8 cellular contexts compared by ENCODE assay signal in genomic region chr6:2972219-2972487, GRCh38. TPM values are rescaled to one million over a fixed set of nuclear protein-coding genes. Genes with fewer than 3 reads are reported as not detected.
A peak's percentile ranks its signal among the peaks of the same experiment; 100 is the strongest.
DNase-seq lines count a peak whose midpoint lies in the region; ATAC-seq and TF ChIP-seq lines count a peak whose summit lies in the region.
"Not testable (repeated sequence)": the region's sequence is repeated elsewhere in the genome, so short reads cannot be mapped to it uniquely, and the experiment has no call there.

No MANE protein-coding gene starts in this region.

- ATAC-seq in CD4-positive, alpha-beta T cell (ENCODE audit: poor library complexity); Panc1: not testable (repeated sequence)

- H3K9ac ChIP-seq in rectal smooth muscle tissue (ENCODE audit: low read length), result peak overlapping the region; percentile 32

- intact Hi-C loops in CD4-positive, alpha-beta T cell (cut with DNase I, micrococcal nuclease), result loop anchor here in 1 of 2 experiments (2.0 kb wide), 1 partner anchor 17 kb away; no protein-coding TSS in a partner anchor
- intact Hi-C loops in Panc1 (cut with micrococcal nuclease; ENCODE audit: unreplicated experiment); activated T-helper 1 cell treated with anti-CD3 and anti-CD28 coated beads, Interleukin-12 subunit alpha, Interleukin-12 subunit beta, Interleukin-2, Interleukin-4 antibody, amounts not matched to agents 30 ng/mL and 10 ng/mL and 1 ng/mL, durations not matched to agents 14 hours and 24 hours and 36 hours (cut with micrococcal nuclease): not testable (repeated sequence)

- TF ChIP-seq CTCF in CD4-positive, alpha-beta T cell (IDR thresholded peaks at IDR 0.05); Panc1 (IDR thresholded peaks at IDR 0.05); fibroblast of the aortic adventitia (IDR thresholded peaks at IDR 0.05; ENCODE audit: insufficient read depth, low read length); mesothelial cell of epicardium (IDR thresholded peaks at IDR 0.05; ENCODE audit: unreplicated experiment); tibial nerve (IDR thresholded peaks at IDR 0.05): not testable (repeated sequence)

- not testable (repeated sequence) for H3K36me3 ChIP-seq in Panc1 (ENCODE audit: control insufficient read depth, insufficient read depth, low read length); rectal smooth muscle tissue (ENCODE audit: control insufficient read depth, insufficient read depth, low read length); tibial nerve

- H3K4me1 ChIP-seq in Panc1 (ENCODE audit: control insufficient read depth, insufficient read depth, low read length) (peaks cover 11% of the 10 kb centered on the region), tibial nerve (peaks cover 0 to 34% (median 9%) of the 10 kb centered on the region in 4 donors)
- H3K4me1 ChIP-seq in rectal smooth muscle tissue (ENCODE audit: control insufficient read depth, insufficient read depth, low read length), result not testable (repeated sequence)

- H3K27ac Mint-ChIP-seq in CD4-positive, alpha-beta T cell, result peak overlapping the region; percentile 78
- H3K27ac Mint-ChIP-seq in activated T-helper 1 cell treated with anti-CD3 and anti-CD28 coated beads, Interleukin-12 subunit alpha, Interleukin-12 subunit beta, Interleukin-2, Interleukin-4 antibody, amounts not matched to agents 30 ng/mL and 10 ng/mL and 1 ng/mL, durations not matched to agents 14 hours and 24 hours and 36 hours, result peak overlapping the region; percentile 31
- peak overlapping the region; percentile 92 for H3K27ac Mint-ChIP-seq in mesothelial cell of epicardium

- in situ Hi-C loops in Panc1 (cut with HindIII; ENCODE audit: low pct_unique_long_range_greater_than_20kb, low sequenced_read_pairs), result not testable (repeated sequence)

- POLR2A ChIA-PET in CD4-positive, alpha-beta T cell (lab: Charles Lee), result interaction anchor here (0.8 to 1.6 kb wide), 6 partner anchors 17 to 94 kb away, joined by 3 to 30 read pairs (median 5); no protein-coding TSS in a partner anchor
- POLR2A ChIA-PET in Panc1 (lab: Charles Lee), result interaction anchor here (0.6 to 1.2 kb wide), 2 partner anchors 18 to 95 kb away, joined by 3 to 6 read pairs; no protein-coding TSS in a partner anchor

- not testable (repeated sequence) for TF ChIP-seq POLR2A in tibial nerve (IDR thresholded peaks at IDR 0.05)

- H3K9me3 ChIP-seq in CD4-positive, alpha-beta T cell (ENCODE audit: control insufficient read depth, low read length); Panc1 (ENCODE audit: control insufficient read depth, insufficient read depth, low read depth, low read length); tibial nerve: not testable (repeated sequence)

- not testable (repeated sequence) for H3K36me3 Mint-ChIP-seq in CD4-positive, alpha-beta T cell (ENCODE audit: low read depth); activated T-helper 1 cell treated with anti-CD3 and anti-CD28 coated beads, Interleukin-12 subunit alpha, Interleukin-12 subunit beta, Interleukin-2, Interleukin-4 antibody, amounts not matched to agents 30 ng/mL and 10 ng/mL and 1 ng/mL, durations not matched to agents 14 hours and 24 hours and 36 hours (ENCODE audit: low read depth); mesothelial cell of epicardium

- BruUV-seq in Panc1 (replicated peaks; lab: Mats Ljungman, UMichigan), result not testable (repeated sequence)

- H3K27me3 ChIP-seq in CD4-positive, alpha-beta T cell (ENCODE audit: control insufficient read depth, insufficient read depth, low read length); Panc1 (ENCODE audit: control insufficient read depth, insufficient read depth, low read length); rectal smooth muscle tissue (ENCODE audit: control insufficient read depth, insufficient read depth, low read length); tibial nerve: not testable (repeated sequence)

- TF ChIP-seq EP300 in tibial nerve (IDR thresholded peaks at IDR 0.05), result not testable (repeated sequence)

- CTCF ChIA-PET in CD4-positive, alpha-beta T cell (lab: Charles Lee), result interaction anchor here (1.2 to 1.6 kb wide), 3 partner anchors 8 to 17 kb away, joined by 3 to 6 read pairs (median 3); no protein-coding TSS in a partner anchor
- CTCF ChIA-PET in Panc1 (lab: Charles Lee), result interaction anchor here (0.5 to 0.6 kb wide), 2 partner anchors 17 to 1557 kb away, joined by 3 to 8 read pairs; no protein-coding TSS in a partner anchor

- peak overlapping the region; percentile 58 to 59 for H3K4me3 ChIP-seq in Panc1 (ENCODE audit: low read depth in 2 of 2, low read length in 2 of 2)
- H3K4me3 ChIP-seq in fibroblast of the aortic adventitia (ENCODE audit: low read depth, low read length), result peak overlapping the region; percentile 70
- H3K4me3 ChIP-seq in rectal smooth muscle tissue (ENCODE audit: low read length), result peak overlapping the region; percentile 73
- peak overlapping the region; percentile 65 to 77 (median 74) for H3K4me3 ChIP-seq in tibial nerve

- not testable (repeated sequence) for H3K27ac ChIP-seq in CD4-positive, alpha-beta T cell (ENCODE audit: low read depth, low read length)
- H3K27ac ChIP-seq in Panc1 (ENCODE audit: low read length), result peak overlapping the region; percentile 87
- peak overlapping the region; percentile 94 for H3K27ac ChIP-seq in caudate nucleus (ENCODE audit: low read depth, low read length)
- peak overlapping the region; percentile 97 for H3K27ac ChIP-seq in rectal smooth muscle tissue (ENCODE audit: low read depth, low read length)
- peak overlapping the region; percentile 96 to 99 (median 98) for H3K27ac ChIP-seq in tibial nerve

- not testable (repeated sequence) for H3K9me3 Mint-ChIP-seq in CD4-positive, alpha-beta T cell; activated T-helper 1 cell treated with anti-CD3 and anti-CD28 coated beads, Interleukin-12 subunit alpha, Interleukin-12 subunit beta, Interleukin-2, Interleukin-4 antibody, amounts not matched to agents 30 ng/mL and 10 ng/mL and 1 ng/mL, durations not matched to agents 14 hours and 24 hours and 36 hours; mesothelial cell of epicardium

- not testable (repeated sequence) for DNase-seq in CD4-positive, alpha-beta T cell; Panc1 (ENCODE audit: low read depth, low spot score); activated T-helper 1 cell treated with anti-CD3 and anti-CD28 coated beads, Interleukin-12 subunit alpha, Interleukin-12 subunit beta, Interleukin-2, Interleukin-4 antibody, amounts not matched to agents 30 ng/mL and 10 ng/mL and 1 ng/mL, durations not matched to agents 14 hours and 24 hours and 36 hours (ENCODE audit: low spot score); caudate nucleus (lab: John Stamatoyannopoulos, UW); fibroblast of the aortic adventitia (ENCODE audit: low read depth); mesothelial cell of epicardium (ENCODE audit: low spot score in 2 of 2, unreplicated experiment in 2 of 2); tibial nerve (ENCODE audit: low spot score in 2 of 2)

- peaks cover 28% of the 10 kb centered on the region for H3K27me3 Mint-ChIP-seq in CD4-positive, alpha-beta T cell
- H3K27me3 Mint-ChIP-seq in activated T-helper 1 cell treated with anti-CD3 and anti-CD28 coated beads, Interleukin-12 subunit alpha, Interleukin-12 subunit beta, Interleukin-2, Interleukin-4 antibody, amounts not matched to agents 30 ng/mL and 10 ng/mL and 1 ng/mL, durations not matched to agents 14 hours and 24 hours and 36 hours (ENCODE audit: insufficient read depth), result peaks cover 41% of the 10 kb centered on the region
- not testable (repeated sequence) for H3K27me3 Mint-ChIP-seq in mesothelial cell of epicardium (ENCODE audit: low read depth)

- H3K4me1 Mint-ChIP-seq in CD4-positive, alpha-beta T cell (ENCODE audit: low read depth), result peaks cover 31% of the 10 kb centered on the region
- H3K4me1 Mint-ChIP-seq in activated T-helper 1 cell treated with anti-CD3 and anti-CD28 coated beads, Interleukin-12 subunit alpha, Interleukin-12 subunit beta, Interleukin-2, Interleukin-4 antibody, amounts not matched to agents 30 ng/mL and 10 ng/mL and 1 ng/mL, durations not matched to agents 14 hours and 24 hours and 36 hours (ENCODE audit: low read depth), result peaks cover 16% of the 10 kb centered on the region
- H3K4me1 Mint-ChIP-seq in mesothelial cell of epicardium, result peaks cover 40% of the 10 kb centered on the region

- peak overlapping the region; percentile 90 for H3K4me3 Mint-ChIP-seq in CD4-positive, alpha-beta T cell
- peak overlapping the region; percentile 81 for H3K4me3 Mint-ChIP-seq in activated T-helper 1 cell treated with anti-CD3 and anti-CD28 coated beads, Interleukin-12 subunit alpha, Interleukin-12 subunit beta, Interleukin-2, Interleukin-4 antibody, amounts not matched to agents 30 ng/mL and 10 ng/mL and 1 ng/mL, durations not matched to agents 14 hours and 24 hours and 36 hours
- H3K4me3 Mint-ChIP-seq in mesothelial cell of epicardium, result peak overlapping the region; percentile 75

- WGBS in tibial nerve, 2 donors, result 18 to 20% methylated on average over 1 of the region's 1 CpG

RNA-seq across cellular contexts. Expression of gene SERPINB6, which starts 0.8 kb away (rescaled TPM):
- total RNA-seq in CD4-positive, alpha-beta T cell, result 10 to 100 TPM; 11.0 to 11.9 TPM
- total RNA-seq in Panc1 (2021; ENCODE audit: unreplicated experiment) (131 TPM), fibroblast of the aortic adventitia (ENCODE audit: low replicate concordance) (102 and 164 TPM in 2 replicates), mesothelial cell of epicardium (91.4 to 96.8 TPM (median 93.4 TPM) in 3 replicates), tibial nerve (100 to 1,000 TPM; 130 to 185 (median 155) TPM)
- 155 TPM for polyA plus RNA-seq in Panc1 (2012; ENCODE audit: insufficient read length)
- 33.7 and 34.9 TPM in 2 replicates for total RNA-seq in activated T-helper 1 cell treated with anti-CD3 and anti-CD28 coated beads, Interleukin-12 subunit alpha, Interleukin-12 subunit beta, Interleukin-2, Interleukin-4 antibody, amounts not matched to agents 30 ng/mL and 10 ng/mL and 1 ng/mL, durations not matched to agents 14 hours and 24 hours and 36 hours

RNA-seq across cellular contexts. Expression of gene NQO2, which starts 27.5 kb away (rescaled TPM):
- total RNA-seq in CD4-positive, alpha-beta T cell, result 1 to 10 TPM; 6.7 to 7.7 TPM
- total RNA-seq in Panc1 (2021; ENCODE audit: unreplicated experiment), result 45.7 TPM
- polyA plus RNA-seq in Panc1 (2012; ENCODE audit: insufficient read length), result 49.3 TPM
- total RNA-seq in activated T-helper 1 cell treated with anti-CD3 and anti-CD28 coated beads, Interleukin-12 subunit alpha, Interleukin-12 subunit beta, Interleukin-2, Interleukin-4 antibody, amounts not matched to agents 30 ng/mL and 10 ng/mL and 1 ng/mL, durations not matched to agents 14 hours and 24 hours and 36 hours, result 30.2 and 34.8 TPM in 2 replicates
- 20.6 and 47.7 TPM in 2 replicates for total RNA-seq in fibroblast of the aortic adventitia (ENCODE audit: low replicate concordance)
- 17.1 to 18.7 TPM (median 17.3 TPM) in 3 replicates for total RNA-seq in mesothelial cell of epicardium
- 10 to 100 TPM; 18.8 to 33.6 (median 25.8) TPM for total RNA-seq in tibial nerve

Comparison
In these comparisons a context has a peak if more than half of its experiments do, and no peak if none do; other contexts are left out.
1. H3K27ac Mint-ChIP-seq: peak in every context shown above with its lines; median percentile 92 in mesothelial cell of epicardium; 78 in CD4-positive, alpha-beta T cell; 31 in activated T-helper 1 cell treated with anti-CD3 and anti-CD28 coated beads, Interleukin-12 subunit alpha, Interleukin-12 subunit beta, Interleukin-2, Interleukin-4 antibody, amounts not matched to agents 30 ng/mL and 10 ng/mL and 1 ng/mL, durations not matched to agents 14 hours and 24 hours and 36 hours.